In the genomic region with DNA sequence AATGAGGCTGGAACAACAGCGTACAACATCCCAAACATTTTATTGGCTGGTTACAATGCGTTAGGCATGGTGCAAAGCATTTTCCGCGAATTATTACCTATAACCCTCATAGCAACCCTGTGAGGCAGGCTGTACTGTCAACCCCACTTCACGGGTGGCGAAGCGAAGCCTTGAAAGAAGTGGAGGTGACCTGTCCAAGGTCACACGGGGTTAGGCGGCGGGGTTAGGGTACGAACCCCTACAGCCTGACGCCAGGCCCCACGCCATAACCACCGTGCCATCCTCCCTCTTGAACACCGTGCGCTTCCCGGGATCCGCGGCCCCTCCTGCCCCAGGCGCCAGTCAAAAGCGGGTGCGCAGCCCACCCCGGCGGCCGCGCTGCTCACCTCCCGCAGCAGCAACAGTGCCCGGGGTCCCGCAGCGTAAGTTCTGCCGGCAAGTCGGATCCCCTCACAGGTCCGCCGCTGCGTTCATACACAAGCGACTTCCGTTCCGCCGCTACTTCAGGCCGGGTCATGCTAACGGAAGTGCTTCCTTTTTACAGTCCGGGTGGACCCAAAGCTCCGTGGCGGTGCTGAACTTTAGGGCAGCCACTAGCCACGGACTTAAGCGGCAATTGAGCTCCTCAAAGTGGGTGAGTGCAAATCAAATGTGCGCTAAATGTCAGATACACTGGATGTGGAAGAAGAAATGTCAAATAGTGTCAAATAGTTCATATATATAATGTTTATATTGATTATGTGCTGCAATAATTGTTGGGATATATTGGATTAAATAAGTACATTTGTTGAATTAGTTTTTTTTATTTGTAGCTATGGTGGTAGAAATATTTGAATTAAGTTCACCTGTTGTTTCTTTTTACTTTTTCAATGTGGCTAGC, we compare ENCODE assay signal across 8 cellular contexts. TPM values are rescaled to one million over a fixed set of nuclear protein-coding genes. Genes with fewer than 3 reads are reported as not detected.
A peak's percentile ranks its signal among the peaks of the same experiment; 100 is the strongest.
DNase-seq lines count a peak whose midpoint lies in the region; ATAC-seq and TF ChIP-seq lines count a peak whose summit lies in the region.

A gene with protein sequence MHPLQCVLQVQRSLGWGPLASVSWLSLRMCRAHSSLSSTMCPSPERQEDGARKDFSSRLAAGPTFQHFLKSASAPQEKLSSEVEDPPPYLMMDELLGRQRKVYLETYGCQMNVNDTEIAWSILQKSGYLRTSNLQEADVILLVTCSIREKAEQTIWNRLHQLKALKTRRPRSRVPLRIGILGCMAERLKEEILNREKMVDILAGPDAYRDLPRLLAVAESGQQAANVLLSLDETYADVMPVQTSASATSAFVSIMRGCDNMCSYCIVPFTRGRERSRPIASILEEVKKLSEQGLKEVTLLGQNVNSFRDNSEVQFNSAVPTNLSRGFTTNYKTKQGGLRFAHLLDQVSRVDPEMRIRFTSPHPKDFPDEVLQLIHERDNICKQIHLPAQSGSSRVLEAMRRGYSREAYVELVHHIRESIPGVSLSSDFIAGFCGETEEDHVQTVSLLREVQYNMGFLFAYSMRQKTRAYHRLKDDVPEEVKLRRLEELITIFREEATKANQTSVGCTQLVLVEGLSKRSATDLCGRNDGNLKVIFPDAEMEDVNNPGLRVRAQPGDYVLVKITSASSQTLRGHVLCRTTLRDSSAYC (minus strand): TSS at position 478 of the 880 bp plus-strand sequence. CDS start 4,455 bp downstream, outside the sequence.

- peak; percentile 73 to 90 (median 79) for DNase-seq in CD8-positive, alpha-beta memory T cell
- DNase-seq in HuH-7.5 (ENCODE audit: low spot score) (peak; percentile 85), epithelial cell of esophagus (ENCODE audit: low read depth) (peak; percentile 93), middle frontal gyrus (ENCODE audit: extremely low spot score, low spot score) (peak; percentile 87)
- DNase-seq in activated CD8-positive, alpha-beta memory T cell treated with anti-CD3 and anti-CD28 coated beads, Interleukin-2, amount 50 U/mL, for 48 hours: peak; percentile 88
- DNase-seq in stimulated activated CD8-positive, alpha-beta memory T cell treated with anti-CD3 and anti-CD28 coated beads, Interleukin-15, amount 100 ng/mL, for 48 hours (ENCODE audit: low read depth in 2 of 2): peak; percentile 71 to 76

- H3K4me2 ChIP-seq in OCI-LY1 (ENCODE audit: low read length): peak within 1 kb of the TSS; percentile 73

- H3K4me1 Mint-ChIP-seq in CD8-positive, alpha-beta memory T cell: peaks cover 55 to 69% (median 66%) of the 10 kb centered on the region in 3 donors

- H3K36me3 ChIP-seq in CD8-positive, alpha-beta memory T cell (ENCODE audit: insufficient read depth, low read length): no peaks in the 10 kb centered on the region
- peaks cover 19% of the 10 kb centered on the region for H3K36me3 ChIP-seq in OCI-LY1 (ENCODE audit: insufficient read depth, low read length)

- no peaks in the 10 kb centered on the region for H3K9me3 Mint-ChIP-seq in CD8-positive, alpha-beta memory T cell

- TF ChIP-seq CTCF in OCI-LY1 (IDR thresholded peaks at IDR 0.05; ENCODE audit: low read length) (no peak), epithelial cell of esophagus (IDR thresholded peaks at IDR 0.05; ENCODE audit: insufficient read depth, low read depth, low read length, missing control alignments) (no peak)

- H3K4me1 ChIP-seq in CD8-positive, alpha-beta memory T cell (ENCODE audit: insufficient read depth, low read length): peaks cover 25% of the 10 kb centered on the region
- H3K4me1 ChIP-seq in OCI-LY1 (ENCODE audit: insufficient read depth, low read length, severe bottlenecking): peaks cover 27% of the 10 kb centered on the region

- H3K27me3 ChIP-seq in CD8-positive, alpha-beta memory T cell (ENCODE audit: insufficient read depth, low read length, poor library complexity, severe bottlenecking): no peaks in the 10 kb centered on the region
- H3K27me3 ChIP-seq in OCI-LY1 (ENCODE audit: insufficient read depth, low read length): no peaks in the 10 kb centered on the region

- no peaks in the 10 kb centered on the region for H3K9me2 ChIP-seq in OCI-LY1 (ENCODE audit: low read depth, low read length)

- ATAC-seq in GM21367 (IDR thresholded peaks at IDR 0.05; ENCODE audit: unreplicated experiment): peak; percentile 57

- no peaks in the 10 kb centered on the region for H3K9me3 ChIP-seq in CD8-positive, alpha-beta memory T cell (ENCODE audit: low read length)
- H3K9me3 ChIP-seq in OCI-LY1 (ENCODE audit: low read length): no peaks in the 10 kb centered on the region

- H3K9ac ChIP-seq in OCI-LY1 (ENCODE audit: low read length): peak within 1 kb of the TSS; percentile 84

- CTCF ChIA-PET in CD8-positive, alpha-beta memory T cell (lab: Charles Lee): interaction anchor here (1.7 to 3.1 kb wide), 2 partner anchors 24 to 267 kb away, joined by 3 to 17 read pairs; a partner anchor contains a TSS

- H3K27ac ChIP-seq in CD8-positive, alpha-beta memory T cell (ENCODE audit: low read depth, low read length): peak within 1 kb of the TSS; percentile 73
- H3K27ac ChIP-seq in OCI-LY1 (ENCODE audit: low read depth, low read length, poor library complexity, severe bottlenecking): peak within 1 kb of the TSS; percentile 60

- H3F3A ChIP-seq in OCI-LY1 (ENCODE audit: insufficient read depth, low read length): no peaks in the 10 kb centered on the region

- no peaks in the 10 kb centered on the region for H3K27me3 Mint-ChIP-seq in CD8-positive, alpha-beta memory T cell

- H3K4me3 Mint-ChIP-seq in CD8-positive, alpha-beta memory T cell: peak within 1 kb of the TSS; percentile 90 to 97 (median 95)

- H2AFZ ChIP-seq in OCI-LY1 (ENCODE audit: low read length): 0 out of 2 replicates have a peak within 1 kb of the TSS, but pooled peaks have one; percentile 36

- POLR2A ChIA-PET in CD8-positive, alpha-beta memory T cell (lab: Charles Lee): interaction anchor here (1.1 to 1.2 kb wide), 2 partner anchors 42 to 331 kb away, joined by 3 to 11 read pairs; a partner anchor contains a TSS

- peak within 1 kb of the TSS; percentile 76 for H3K4me3 ChIP-seq in CD8-positive, alpha-beta memory T cell (ENCODE audit: low read length)
- H3K4me3 ChIP-seq in OCI-LY1 (ENCODE audit: low read depth, low read length, poor library complexity, severe bottlenecking) (peak within 1 kb of the TSS; percentile 88), epithelial cell of esophagus (ENCODE audit: low read length) (peak within 1 kb of the TSS; percentile 99)

- peak within 1 kb of the TSS; percentile 58 to 96 (median 92) for H3K27ac Mint-ChIP-seq in CD8-positive, alpha-beta memory T cell

- H4K20me1 ChIP-seq in OCI-LY1 (ENCODE audit: insufficient read depth, low read length): no peaks in the 10 kb centered on the region

- peaks cover 0 to 30% (median 9%) of the 10 kb centered on the region in 3 donors for H3K36me3 Mint-ChIP-seq in CD8-positive, alpha-beta memory T cell

- H3K79me2 ChIP-seq in OCI-LY1 (ENCODE audit: insufficient read depth, low read length): peaks cover 43% of the 10 kb centered on the region

RNA-seq across cellular contexts. Expression of the gene that starts here (rescaled TPM):
- 10 to 100 TPM; 41.6 to 46.4 TPM for total RNA-seq in CD8-positive, alpha-beta memory T cell
- 33.5 TPM for polyA plus RNA-seq in CD8-positive, alpha-beta memory T cell

Comparison
In these comparisons a context has a peak if more than half of its experiments do, and no peak if none do; other contexts are left out.
1. Peak in every context shown above with its lines: DNase-seq, ATAC-seq, H3K4me3 ChIP-seq and H3K27ac ChIP-seq.